17 cellular contexts compared by ENCODE assay signal in genomic region chr15:65519781-65520299, GRCh38.
"Had no signal": no experiment of that assay in that cellular context is flagged by ENCODE, and none has a peak within 500 bp of the region (broad histone marks: within the 10 kb centered on the region; RNA-seq: fewer than 3 reads in every experiment).

No MANE protein-coding gene starts in this region.

- H3K27ac ChIP-seq: lower lobe of right lung, upper lobe of right lung, VCaP had no signal

- H3K27me3 ChIP-seq: upper lobe of right lung had no signal

- H3K9me3 ChIP-seq: lower lobe of right lung, upper lobe of right lung had no signal

- FAIRE-seq: frontal cortex had no signal

- H3K4me3 ChIP-seq: lower lobe of right lung, upper lobe of right lung had no signal

- DNase-seq: activated CD4-positive, alpha-beta T cell treated with anti-CD3 and anti-CD28 coated beads, Interleukin-2, amount 50 U/mL, for 1 hour; activated CD4-positive, CD25-positive, alpha-beta regulatory T cell treated with anti-CD3 and anti-CD28 coated beads, Interleukin-2, amount 50 U/mL, for 72 hours; activated gamma-delta T cell treated with Interleukin-2 at 50 U/mL for 16 hours; effector CD4-positive, alpha-beta T cell; hypothalamus; islet precursor cell; left colon; lower lobe of right lung; nucleus accumbens; stimulated activated CD4-positive, alpha-beta T cell treated with anti-CD3 and anti-CD28 coated beads, Interleukin-12 subunit alpha, Interleukin-12 subunit beta, amount 100 ng/mL, for 4 hours; stimulated activated CD4-positive, alpha-beta T cell treated with anti-CD3 and anti-CD28 coated beads, Interleukin-1b, Interleukin-23, amount 100 ng/mL, for 48 hours; stimulated activated CD8-positive, alpha-beta memory T cell treated with anti-CD3 and anti-CD28 coated beads, Interleukin-4, amount 100 ng/mL, for 48 hours; stimulated activated naive CD4-positive, alpha-beta T cell had no signal

- ATAC-seq: left colon; lower lobe of right lung; natural killer cell treated with Interleukin-12 subunit alpha and Interleukin-12 subunit beta and Interleukin-15 and Interleukin-18, amount 100 ng/mL, for 72 hours; upper lobe of right lung had no signal
